ENCODE assay signal across 8 cellular contexts in the genomic region with DNA sequence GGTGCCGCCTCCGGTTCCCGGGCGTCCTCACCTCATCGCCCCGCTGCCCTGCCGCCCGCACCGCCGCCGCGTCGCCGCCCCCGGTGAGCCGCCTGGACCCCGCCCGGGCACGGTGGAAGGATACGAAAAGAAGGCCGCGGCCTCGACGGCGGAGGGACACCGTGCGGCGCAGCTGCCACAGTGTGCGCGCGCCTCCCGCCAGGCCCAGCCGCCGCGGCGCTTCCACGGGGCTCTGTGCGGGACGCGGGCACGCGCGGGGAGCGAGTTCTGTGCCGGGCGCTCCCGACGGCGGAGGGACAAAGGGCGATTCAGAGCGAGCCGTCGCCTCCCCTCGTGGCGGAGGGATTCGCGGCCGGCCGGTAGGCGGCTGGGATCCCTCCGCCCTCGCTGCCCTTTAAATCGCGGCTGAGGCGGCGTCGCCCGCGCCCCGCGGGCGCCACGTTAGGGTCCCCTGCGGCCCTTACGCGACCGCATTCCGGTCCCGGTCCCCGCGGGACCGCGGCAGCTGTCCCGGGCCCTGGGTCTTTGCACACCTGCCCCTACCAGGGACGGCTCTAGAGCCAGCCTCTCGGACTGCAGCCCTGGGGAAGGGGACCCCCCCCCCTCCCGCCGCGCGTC. TPM values are rescaled to one million over a fixed set of nuclear protein-coding genes. Genes with fewer than 3 reads are reported as not detected.
DNase-seq lines count a peak whose midpoint lies in the region; ATAC-seq and TF ChIP-seq lines count a peak whose summit lies in the region.

No MANE protein-coding gene starts in this region.

- TF ChIP-seq CTCF in PC-9 (conservative IDR thresholded peaks at IDR 0.05) (peak; percentile 14; the same call in 1 of the 2 replicates), esophagus muscularis mucosa (IDR thresholded peaks at IDR 0.05) (no peak)

- intact Hi-C loops in PC-9 (cut with micrococcal nuclease; ENCODE audit: unreplicated experiment) (no loop called here), esophagus muscularis mucosa (cut with DNase I) (loop anchor here (2.0 kb wide), 1 partner anchor 175 kb away; a partner anchor contains a TSS)

- peak overlapping the region; percentile 99 for H3K4me2 ChIP-seq in PC-9

- H3K4me3 ChIP-seq in CD4-positive, CD25-positive, alpha-beta regulatory T cell (ENCODE audit: low read depth, low read length): no peak overlapping the region
- H3K4me3 ChIP-seq in HUES6 (ENCODE audit: low read depth, low read length): peak overlapping the region; percentile 84
- peak overlapping the region; percentile 80 for H3K4me3 ChIP-seq in PC-9
- H3K4me3 ChIP-seq in esophagus muscularis mucosa: peak overlapping the region; percentile 78 to 93 (median 87)
- H3K4me3 ChIP-seq in muscle layer of duodenum (ENCODE audit: low read depth in 1 of 2, low read length in 2 of 2): peak overlapping the region; percentile 53 to 88

- peaks cover 0 to 3% (median 0%) of the 10 kb centered on the region in 7 donors for H3K9me3 Mint-ChIP-seq in CD4-positive, CD25-positive, alpha-beta regulatory T cell

- H3K4me3 Mint-ChIP-seq in CD4-positive, CD25-positive, alpha-beta regulatory T cell: peak overlapping the region; percentile 83 to 94 (median 86)

- POLR2A ChIA-PET in PC-9 (lab: Charles Lee; ENCODE audit: unreplicated experiment): no interaction called here

- H3K36me3 Mint-ChIP-seq in CD4-positive, CD25-positive, alpha-beta regulatory T cell: no peaks in the 10 kb centered on the region

- H2AFZ ChIP-seq in PC-9: peak overlapping the region; percentile 99

- peak; percentile 46 for ATAC-seq in CD4-positive, CD25-positive, alpha-beta regulatory T cell (ENCODE audit: low read depth in 2 of 2)
- peak; percentile 54 for ATAC-seq in GM19395 (IDR thresholded peaks at IDR 0.05; ENCODE audit: unreplicated experiment)

- peak; percentile 86 for TF ChIP-seq POLR2A in esophagus muscularis mucosa (IDR thresholded peaks at IDR 0.05; ENCODE audit: low read depth)

- peaks cover 31% of the 10 kb centered on the region for H3F3A ChIP-seq in PC-9 (ENCODE audit: insufficient read depth, low read depth)

- peaks cover 38% of the 10 kb centered on the region for H4K20me1 ChIP-seq in PC-9 (ENCODE audit: insufficient read depth)

- H3K27ac Mint-ChIP-seq in CD4-positive, CD25-positive, alpha-beta regulatory T cell: peak overlapping the region in 1 of 3 donors; percentile 63

- H3K9me3 ChIP-seq in CD4-positive, CD25-positive, alpha-beta regulatory T cell (ENCODE audit: control insufficient read depth in 2 of 2, low read length in 2 of 2): no peaks in the 10 kb centered on the region
- no peaks in the 10 kb centered on the region for H3K9me3 ChIP-seq in HUES6 (ENCODE audit: control insufficient read depth, insufficient read depth, low read depth, low read length)
- no peaks in the 10 kb centered on the region for H3K9me3 ChIP-seq in PC-9 (ENCODE audit: insufficient read depth, low read depth)
- H3K9me3 ChIP-seq in esophagus muscularis mucosa: no peaks in the 10 kb centered on the region
- H3K9me3 ChIP-seq in muscle layer of duodenum (ENCODE audit: control insufficient read depth in 1 of 2, low read length in 2 of 2): no peaks in the 10 kb centered on the region

- no peaks in the 10 kb centered on the region for H3K9me2 ChIP-seq in PC-9 (ENCODE audit: insufficient read depth)

- H3K9ac ChIP-seq in HUES6 (ENCODE audit: low read length): peak overlapping the region; percentile 100

- WGBS in esophagus muscularis mucosa: 3% methylated on average over 14 of the region's 90 CpGs

- no peak for TF ChIP-seq EP300 in esophagus muscularis mucosa (IDR thresholded peaks at IDR 0.05)

- peak; percentile 72 to 94 (median 88) for DNase-seq in CD4-positive, CD25-positive, alpha-beta regulatory T cell
- peak; percentile 72 to 83 for DNase-seq in PC-9
- DNase-seq in activated T-cell treated with anti-CD3 and anti-CD28 coated beads, Interleukin-2, amount 50 U/mL, for 48 hours: peak; percentile 86 to 89
- DNase-seq in esophagus muscularis mucosa (ENCODE audit: extremely low spot score): peak; percentile 96
- DNase-seq in stimulated activated CD8-positive, alpha-beta memory T cell treated with anti-CD3 and anti-CD28 coated beads, Interleukin-4, amount 100 ng/mL, for 48 hours: peak; percentile 81

- H3K4me1 ChIP-seq in CD4-positive, CD25-positive, alpha-beta regulatory T cell (ENCODE audit: control insufficient read depth, insufficient read depth, low read length, poor library complexity, severe bottlenecking): peaks cover 47% of the 10 kb centered on the region
- H3K4me1 ChIP-seq in HUES6 (ENCODE audit: control insufficient read depth, insufficient read depth, low read length): peaks cover 24% of the 10 kb centered on the region
- H3K4me1 ChIP-seq in PC-9 (replicated peaks; ENCODE audit: insufficient read depth): peaks cover 23% of the 10 kb centered on the region
- H3K4me1 ChIP-seq in esophagus muscularis mucosa: peaks cover 37 to 50% (median 46%) of the 10 kb centered on the region in 4 donors
- peaks cover 22 to 39% of the 10 kb centered on the region in 2 donors for H3K4me1 ChIP-seq in muscle layer of duodenum (ENCODE audit: control insufficient read depth in 1 of 2, insufficient read depth in 2 of 2, low read length in 2 of 2)

- BruUV-seq in PC-9 (replicated peaks; lab: Mats Ljungman, UMichigan): no TSS peak

- peak overlapping the region; percentile 76 for H3K27ac ChIP-seq in CD4-positive, CD25-positive, alpha-beta regulatory T cell (ENCODE audit: insufficient read depth, low read length, poor library complexity, severe bottlenecking)
- H3K27ac ChIP-seq in HUES6 (ENCODE audit: low read depth, low read length): peak overlapping the region; percentile 99
- peak overlapping the region; percentile 91 for H3K27ac ChIP-seq in PC-9
- H3K27ac ChIP-seq in esophagus muscularis mucosa (replicated peaks in 1 of 4): peak overlapping the region; percentile 99 to 100 (median 100)
- H3K27ac ChIP-seq in muscle layer of duodenum (ENCODE audit: low read length): peak overlapping the region; percentile 80

- H3K36me3 ChIP-seq in CD4-positive, CD25-positive, alpha-beta regulatory T cell (ENCODE audit: control insufficient read depth, insufficient read depth, low read length): no peaks in the 10 kb centered on the region
- H3K36me3 ChIP-seq in HUES6 (ENCODE audit: control insufficient read depth, insufficient read depth, low read length): no peaks in the 10 kb centered on the region
- H3K36me3 ChIP-seq in PC-9 (ENCODE audit: low read depth): no peaks in the 10 kb centered on the region
- H3K36me3 ChIP-seq in esophagus muscularis mucosa: no peaks in the 10 kb centered on the region
- no peaks in the 10 kb centered on the region for H3K36me3 ChIP-seq in muscle layer of duodenum (ENCODE audit: control insufficient read depth in 1 of 2, insufficient read depth in 2 of 2, low read length in 2 of 2)

- peaks cover 25% of the 10 kb centered on the region for H3K27me3 Mint-ChIP-seq in CD4-positive, CD25-positive, alpha-beta regulatory T cell

- H3K4me1 Mint-ChIP-seq in CD4-positive, CD25-positive, alpha-beta regulatory T cell: peaks cover 17 to 50% (median 37%) of the 10 kb centered on the region in 4 donors

- no peaks in the 10 kb centered on the region for H3K27me3 ChIP-seq in CD4-positive, CD25-positive, alpha-beta regulatory T cell (ENCODE audit: control insufficient read depth, insufficient read depth, low read length)
- H3K27me3 ChIP-seq in HUES6 (ENCODE audit: control insufficient read depth, insufficient read depth, low read length) (peaks cover 14% of the 10 kb centered on the region), PC-9 (ENCODE audit: insufficient read depth, low read depth) (no peaks in the 10 kb centered on the region), esophagus muscularis mucosa (no peaks in the 10 kb centered on the region), muscle layer of duodenum (ENCODE audit: low read depth, low read length) (no peaks in the 10 kb centered on the region)

- H3K79me2 ChIP-seq in PC-9 (ENCODE audit: low read depth): peaks cover 40% of the 10 kb centered on the region

- CTCF ChIA-PET in PC-9 (lab: Charles Lee): no interaction called here

RNA-seq across cellular contexts. Expression of a gene that starts 0.6 kb away (rescaled TPM):
- total RNA-seq in CD4-positive, CD25-positive, alpha-beta regulatory T cell: 43.1 TPM
- 10 to 100 TPM; 31.6 to 42.8 (median 35.7) TPM for polyA plus RNA-seq in CD4-positive, CD25-positive, alpha-beta regulatory T cell
- 36.4 and 45.7 TPM in 2 replicates for total RNA-seq in PC-9 (2021)
- total RNA-seq in esophagus muscularis mucosa: 10 to 100 TPM; 28.7 to 49.4 (median 43.3) TPM

RNA-seq across cellular contexts. Expression of a gene that starts 58.1 kb away (rescaled TPM):
- 9.4 TPM for total RNA-seq in CD4-positive, CD25-positive, alpha-beta regulatory T cell
- 10 to 100 TPM in 1 of 4 donors, 1 to 10 TPM in 3; 6.6 to 11.0 (median 8.7) TPM for polyA plus RNA-seq in CD4-positive, CD25-positive, alpha-beta regulatory T cell
- total RNA-seq in PC-9 (2021): 27.2 and 37.7 TPM in 2 replicates
- 10 to 100 TPM; 27.0 to 41.5 (median 31.5) TPM for total RNA-seq in esophagus muscularis mucosa
